In genomic region chr7:92609921-92610518, GRCh38 we compare ENCODE assay signal across 7 cellular contexts. TPM values are rescaled to one million over a fixed set of nuclear protein-coding genes. Genes with fewer than 3 reads are reported as not detected.
DNase-seq lines count a peak whose midpoint lies in the region; ATAC-seq and TF ChIP-seq lines count a peak whose summit lies in the region.

No MANE protein-coding gene starts in this region.

- POLR2A ChIA-PET in activated CD8-positive, alpha-beta T cell treated with anti-CD3 and anti-CD28 coated beads for 36 hours (lab: Charles Lee), result no interaction called here

- no peak overlapping the region for H3K4me3 Mint-ChIP-seq in activated CD8-positive, alpha-beta T cell treated with anti-CD3 and anti-CD28 coated beads for 36 hours

- H3K27me3 Mint-ChIP-seq in activated CD8-positive, alpha-beta T cell treated with anti-CD3 and anti-CD28 coated beads for 36 hours, result no peaks in the 10 kb centered on the region

- H3K4me1 ChIP-seq in DOHH2 (ENCODE audit: control insufficient read depth, low read length) (peaks cover 33% of the 10 kb centered on the region), left lung (no peaks in the 10 kb centered on the region)

- H3K36me3 ChIP-seq in DOHH2 (ENCODE audit: control insufficient read depth, low read length), result peaks cover 30% of the 10 kb centered on the region
- H3K36me3 ChIP-seq in left lung, result peaks cover 0 to 3% of the 10 kb centered on the region in 2 donors

- H3F3A ChIP-seq in DOHH2 (ENCODE audit: control insufficient read depth, insufficient read depth), result peaks cover 6% of the 10 kb centered on the region; the same call in 1 of the 2 replicates

- peaks cover 23% of the 10 kb centered on the region for H3K4me1 Mint-ChIP-seq in activated CD8-positive, alpha-beta T cell treated with anti-CD3 and anti-CD28 coated beads for 36 hours (ENCODE audit: low read depth)

- DNase-seq in HT-29 (ENCODE audit: low spot score), result peak; percentile 60
- no peak for DNase-seq in activated CD8-positive, alpha-beta T cell treated with anti-CD3 and anti-CD28 coated beads for 36 hours
- DNase-seq in left lung, result no peak
- no peak for DNase-seq in GOT3 (lab: John Stamatoyannopoulos, UW)
- no peak for DNase-seq in HuH-7 (ENCODE audit: low spot score)

- CTCF ChIA-PET in activated CD8-positive, alpha-beta T cell treated with anti-CD3 and anti-CD28 coated beads for 36 hours (lab: Charles Lee), result interaction anchor here (0.6 to 4.4 kb wide), 8 partner anchors 10 to 89 kb away, joined by 3 to 14 read pairs (median 4); partner anchors contain the start of genes FAM133B, PEX1 and RBM48

- H3K27me3 ChIP-seq in DOHH2 (ENCODE audit: control insufficient read depth, low read length) (no peaks in the 10 kb centered on the region), left lung (no peaks in the 10 kb centered on the region)

- H3K9me3 ChIP-seq in DOHH2 (ENCODE audit: control insufficient read depth, insufficient read depth, low read length) (no peaks in the 10 kb centered on the region), left lung (no peaks in the 10 kb centered on the region)

- H3K27ac ChIP-seq in DOHH2 (ENCODE audit: low read depth, low read length), result no peak overlapping the region
- no peak overlapping the region for H3K27ac ChIP-seq in left lung

- H4K20me1 ChIP-seq in DOHH2 (ENCODE audit: control insufficient read depth, insufficient read depth, low read depth, low read length), result no peaks in the 10 kb centered on the region

- peaks cover 32% of the 10 kb centered on the region for H3K36me3 Mint-ChIP-seq in activated CD8-positive, alpha-beta T cell treated with anti-CD3 and anti-CD28 coated beads for 36 hours (ENCODE audit: low read depth)

- TF ChIP-seq CTCF in DOHH2 (IDR thresholded peaks at IDR 0.05; ENCODE audit: low read depth, low read length, poor library complexity, severe bottlenecking) (peak; percentile 75), left lung (IDR thresholded peaks at IDR 0.05) (peak; percentile 23 to 24)
- TF ChIP-seq CTCF in activated CD8-positive, alpha-beta T cell treated with anti-CD3 and anti-CD28 coated beads for 36 hours (IDR thresholded peaks at IDR 0.05), result peak; percentile 43

- peak overlapping the region; percentile 38 for H3K4me2 ChIP-seq in DOHH2 (ENCODE audit: low read length)

- H3K9me2 ChIP-seq in DOHH2 (replicated peaks; ENCODE audit: control insufficient read depth, low read length), result no peaks in the 10 kb centered on the region

- H3K4me3 ChIP-seq in DOHH2 (ENCODE audit: low read length) (no peak overlapping the region), left lung (no peak overlapping the region)

- peak overlapping the region; percentile 56 for H3K27ac Mint-ChIP-seq in activated CD8-positive, alpha-beta T cell treated with anti-CD3 and anti-CD28 coated beads for 36 hours

- ATAC-seq in activated CD8-positive, alpha-beta T cell treated with anti-CD3 and anti-CD28 coated beads for 36 hours, result peak; percentile 65
- ATAC-seq in left lung (peak; percentile 53), HG02840 (IDR thresholded peaks at IDR 0.05; ENCODE audit: low FRiP score, unreplicated experiment) (no peak)

- intact Hi-C loops in activated CD8-positive, alpha-beta T cell treated with anti-CD3 and anti-CD28 coated beads for 36 hours (cut with micrococcal nuclease), result no loop called here
- intact Hi-C loops in left lung (cut with DNase I), result loop anchor here in 1 of 2 donors (10.0 kb wide), 1 partner anchor 435 kb away; no protein-coding TSS in a partner anchor

- no peaks in the 10 kb centered on the region for H3K79me2 ChIP-seq in DOHH2 (ENCODE audit: control insufficient read depth, low read length)

- H3K9me3 Mint-ChIP-seq in activated CD8-positive, alpha-beta T cell treated with anti-CD3 and anti-CD28 coated beads for 36 hours, result no peaks in the 10 kb centered on the region

RNA-seq across cellular contexts. Expression of gene FAM133B, which starts 19.8 kb away (rescaled TPM):
- total RNA-seq in HT-29 (2014; rRNA removed; shearing (Covaris generic)), result 10.0 and 13.6 TPM in 2 replicates
- total RNA-seq in activated CD8-positive, alpha-beta T cell treated with anti-CD3 and anti-CD28 coated beads for 36 hours, result 10 to 100 TPM; 27.9 to 30.3 TPM
- total RNA-seq in left lung, result 10 to 100 TPM; 17.2 to 22.3 TPM

Comparison
In these comparisons a context has a peak if more than half of its experiments do, and no peak if none do; other contexts are left out.
1. CTCF ChIP-seq: peak in every context shown above with its lines; median percentile 75 in DOHH2; 43 in activated CD8-positive, alpha-beta T cell treated with anti-CD3 and anti-CD28 coated beads for 36 hours; 24 in left lung.